ENCODE assay signal across 27 cellular contexts in the genomic region with DNA sequence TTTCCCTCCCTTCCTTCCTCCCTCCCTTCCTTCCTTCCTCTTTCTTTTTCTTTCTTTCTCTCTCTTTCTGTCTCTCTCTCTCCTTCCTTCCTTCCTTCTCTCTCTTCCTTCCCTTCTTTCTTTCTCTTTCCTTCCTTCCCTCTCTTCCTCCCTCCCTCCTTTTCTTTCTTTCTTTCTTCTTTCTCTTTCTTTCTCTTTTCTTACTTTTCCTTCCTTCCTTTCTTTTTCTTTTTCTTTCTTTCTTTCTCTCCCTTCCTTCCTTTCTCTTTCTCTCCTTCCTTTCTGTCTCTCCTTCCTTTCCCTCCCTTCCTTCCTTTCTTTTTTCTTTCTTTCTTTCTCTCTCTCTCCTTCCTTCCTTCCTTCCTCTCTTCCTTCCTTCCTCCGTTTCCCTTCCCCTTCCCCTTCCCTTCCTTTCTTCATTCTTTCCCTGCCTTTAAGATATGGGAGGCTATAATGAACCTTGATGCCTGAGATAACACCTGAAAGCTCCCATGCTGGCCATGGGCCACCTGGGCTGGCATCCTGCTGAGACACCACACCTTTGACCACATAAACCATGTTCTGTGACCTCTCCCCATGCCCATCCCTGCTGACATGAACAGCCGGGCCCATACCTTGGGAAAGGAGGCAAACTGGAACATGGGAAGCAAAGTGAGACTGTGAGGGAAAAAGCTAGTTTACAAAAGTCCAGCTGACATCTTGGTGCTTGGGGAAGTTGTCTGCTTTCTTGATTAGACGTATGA.
"Had no signal": no experiment of that assay in that cellular context is flagged by ENCODE, and none has a peak within 500 bp of the region (broad histone marks: within the 10 kb centered on the region; RNA-seq: fewer than 3 reads in every experiment).

No MANE protein-coding gene starts in this region.

- H3K36me3 ChIP-seq: colonic mucosa, gastrocnemius medialis, heart left ventricle, left lung, neural progenitor cell, prostate gland, right atrium auricular region, stomach, thyroid gland had no signal

- H3K4me2 ChIP-seq: hepatocyte, neural progenitor cell had no signal

- H3K4me1 ChIP-seq: colonic mucosa, neural progenitor cell, prostate gland had no signal

- ATAC-seq: esophagus mucosa; gastrocnemius medialis; heart left ventricle; left lung; naive thymus-derived CD4-positive, alpha-beta T cell; sciatic nerve; stimulated activated effector memory CD8-positive, alpha-beta T cell treated with anti-CD3 and anti-CD28 coated beads, Interleukin-12 subunit alpha, Interleukin-12 subunit beta, amount 100 ng/mL, for 72 hours had no signal

- H3K27ac ChIP-seq: colonic mucosa, epithelial cell of prostate, gastrocnemius medialis, heart left ventricle, hepatocyte, left lung, neural progenitor cell, prostate gland, right atrium auricular region, stomach, thyroid gland had no signal

- H3K9me3 Mint-ChIP-seq: dendritic cell treated with granulocyte-macrophage colony-stimulating factor and Interleukin-4, amounts not matched to agents 40 ng/mL and 50 ng/mL, for 4 days; endodermal cell; mesothelial cell of epicardium; nephron; neural progenitor cell; stimulated activated effector memory CD8-positive, alpha-beta T cell treated with anti-CD3 and anti-CD28 coated beads, Interleukin-12 subunit alpha, Interleukin-12 subunit beta, amount 100 ng/mL, for 72 hours; type B pancreatic cell had no signal

- H3K9ac ChIP-seq: neural progenitor cell had no signal

- DNase-seq: colonic mucosa; effector CD8-positive, alpha-beta T cell; endodermal cell; foreskin fibroblast; gastrocnemius medialis; heart left ventricle; kidney; left lung; mesenchymal stem cell; naive thymus-derived CD4-positive, alpha-beta T cell; stimulated activated CD4-positive, alpha-beta T cell treated with anti-CD3 and anti-CD28 coated beads, Interleukin-2, amount 100 ng/mL, for 24 hours; stimulated activated CD4-positive, alpha-beta T cell treated with anti-CD3 and anti-CD28 coated beads, Interleukin-4, amount 100 ng/mL, for 24 hours; stimulated activated naive CD4-positive, alpha-beta T cell treated with Interleukin-2 at 50 U/mL for 16 hours; stomach; thyroid gland had no signal

- H3K4me3 ChIP-seq: colonic mucosa, gastrocnemius medialis, heart left ventricle, hepatocyte, left lung, neural progenitor cell, prostate gland, right atrium auricular region, stomach, thyroid gland had no signal

- H3K36me3 Mint-ChIP-seq: mesothelial cell of epicardium; neural progenitor cell; stimulated activated effector memory CD8-positive, alpha-beta T cell treated with anti-CD3 and anti-CD28 coated beads, Interleukin-12 subunit alpha, Interleukin-12 subunit beta, amount 100 ng/mL, for 72 hours; type B pancreatic cell had no signal

- H3K27ac Mint-ChIP-seq: dendritic cell treated with granulocyte-macrophage colony-stimulating factor and Interleukin-4, amounts not matched to agents 40 ng/mL and 50 ng/mL, for 4 days; endodermal cell; mesothelial cell of epicardium; naive thymus-derived CD4-positive, alpha-beta T cell; nephron; neural progenitor cell; stimulated activated effector memory CD8-positive, alpha-beta T cell treated with anti-CD3 and anti-CD28 coated beads, Interleukin-12 subunit alpha, Interleukin-12 subunit beta, amount 100 ng/mL, for 72 hours; type B pancreatic cell had no signal

- H3K79me2 ChIP-seq: hepatocyte had no signal

- H3K4me3 Mint-ChIP-seq: dendritic cell treated with granulocyte-macrophage colony-stimulating factor and Interleukin-4, amounts not matched to agents 40 ng/mL and 50 ng/mL, for 4 days; endodermal cell; mesothelial cell of epicardium; naive thymus-derived CD4-positive, alpha-beta T cell; nephron; neural progenitor cell; stimulated activated effector memory CD8-positive, alpha-beta T cell treated with anti-CD3 and anti-CD28 coated beads, Interleukin-12 subunit alpha, Interleukin-12 subunit beta, amount 100 ng/mL, for 72 hours; type B pancreatic cell had no signal

- H3K9me3 ChIP-seq: colonic mucosa, gastrocnemius medialis, heart left ventricle, left lung, prostate gland, right atrium auricular region, stomach, thyroid gland had no signal

- FAIRE-seq: kidney had no signal

- H3K27me3 ChIP-seq: colonic mucosa, heart left ventricle, hepatocyte, left lung, neural progenitor cell, right atrium auricular region, thyroid gland had no signal

- H2AFZ ChIP-seq: hepatocyte, neural progenitor cell had no signal
